ENCODE assay signal across 1 cellular context in genomic region chr3:14124615-14125192, GRCh38.
TF ChIP-seq lines count a peak whose summit lies in the region.

Gene CHCHD4, minus strand, starts transcription at chr3:14124870. Its CDS starts 194 bp downstream, at chr3:14124676.
Gene TMEM43, plus strand, starts transcription at chr3:14125052. Its CDS starts 142 bp downstream, at chr3:14125194.

TF ChIP-seq in HEK293, 187 proteins besides CTCF, POLR2A, EP300 and RAD21 (continued from another document):
- TF ChIP-seq, protein P1, sequence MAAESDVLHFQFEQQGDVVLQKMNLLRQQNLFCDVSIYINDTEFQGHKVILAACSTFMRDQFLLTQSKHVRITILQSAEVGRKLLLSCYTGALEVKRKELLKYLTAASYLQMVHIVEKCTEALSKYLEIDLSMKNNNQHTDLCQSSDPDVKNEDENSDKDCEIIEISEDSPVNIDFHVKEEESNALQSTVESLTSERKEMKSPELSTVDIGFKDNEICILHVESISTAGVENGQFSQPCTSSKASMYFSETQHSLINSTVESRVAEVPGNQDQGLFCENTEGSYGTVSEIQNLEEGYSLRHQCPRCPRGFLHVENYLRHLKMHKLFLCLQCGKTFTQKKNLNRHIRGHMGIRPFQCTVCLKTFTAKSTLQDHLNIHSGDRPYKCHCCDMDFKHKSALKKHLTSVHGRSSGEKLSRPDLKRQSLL (tag by site-specific recombination; IDR thresholded peaks at IDR 0.05) = 0 out of 2 replicates have a peak, but pooled peaks have one; percentile 28
- TF ChIP-seq ZNF626 (tag by site-specific recombination; IDR thresholded peaks at IDR 0.05) = no peak
- TF ChIP-seq ZNF280C (tag by site-specific recombination; IDR thresholded peaks at IDR 0.05) = no peak
- no peak for TF ChIP-seq ZNF239 (tag by site-specific recombination; IDR thresholded peaks at IDR 0.05)
- TF ChIP-seq KLF9 (tag by site-specific recombination; IDR thresholded peaks at IDR 0.05; ENCODE audit: low read depth) = peak; percentile 67
- TF ChIP-seq ZNF121 (tag by site-specific recombination; IDR thresholded peaks at IDR 0.05) = no peak
- TF ChIP-seq MYNN (tag by site-specific recombination; IDR thresholded peaks at IDR 0.05; ENCODE audit: borderline replicate concordance) = no peak
- no peak for TF ChIP-seq GLI4 (tag by site-specific recombination; IDR thresholded peaks at IDR 0.05)
- no peak for TF ChIP-seq ZNF138 (tag by site-specific recombination; IDR thresholded peaks at IDR 0.05; ENCODE audit: borderline replicate concordance)
- TF ChIP-seq, protein P2, sequence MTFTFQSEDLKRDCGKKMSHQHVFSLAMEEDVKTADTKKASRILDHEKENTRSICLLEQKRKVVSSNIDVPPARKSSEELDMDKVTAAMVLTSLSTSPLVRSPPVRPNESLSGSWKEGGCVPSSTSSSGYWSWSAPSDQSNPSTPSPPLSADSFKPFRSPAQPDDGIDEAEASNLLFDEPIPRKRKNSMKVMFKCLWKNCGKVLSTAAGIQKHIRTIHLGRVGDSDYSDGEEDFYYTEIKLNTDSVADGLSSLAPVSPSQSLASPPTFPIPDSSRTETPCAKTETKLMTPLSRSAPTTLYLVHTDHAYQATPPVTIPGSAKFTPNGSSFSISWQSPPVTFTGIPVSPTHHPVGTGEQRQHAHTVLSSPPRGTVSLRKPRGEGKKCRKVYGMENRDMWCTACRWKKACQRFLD (tag by site-specific recombination; IDR thresholded peaks at IDR 0.05) = no peak
- TF ChIP-seq, protein P3, sequence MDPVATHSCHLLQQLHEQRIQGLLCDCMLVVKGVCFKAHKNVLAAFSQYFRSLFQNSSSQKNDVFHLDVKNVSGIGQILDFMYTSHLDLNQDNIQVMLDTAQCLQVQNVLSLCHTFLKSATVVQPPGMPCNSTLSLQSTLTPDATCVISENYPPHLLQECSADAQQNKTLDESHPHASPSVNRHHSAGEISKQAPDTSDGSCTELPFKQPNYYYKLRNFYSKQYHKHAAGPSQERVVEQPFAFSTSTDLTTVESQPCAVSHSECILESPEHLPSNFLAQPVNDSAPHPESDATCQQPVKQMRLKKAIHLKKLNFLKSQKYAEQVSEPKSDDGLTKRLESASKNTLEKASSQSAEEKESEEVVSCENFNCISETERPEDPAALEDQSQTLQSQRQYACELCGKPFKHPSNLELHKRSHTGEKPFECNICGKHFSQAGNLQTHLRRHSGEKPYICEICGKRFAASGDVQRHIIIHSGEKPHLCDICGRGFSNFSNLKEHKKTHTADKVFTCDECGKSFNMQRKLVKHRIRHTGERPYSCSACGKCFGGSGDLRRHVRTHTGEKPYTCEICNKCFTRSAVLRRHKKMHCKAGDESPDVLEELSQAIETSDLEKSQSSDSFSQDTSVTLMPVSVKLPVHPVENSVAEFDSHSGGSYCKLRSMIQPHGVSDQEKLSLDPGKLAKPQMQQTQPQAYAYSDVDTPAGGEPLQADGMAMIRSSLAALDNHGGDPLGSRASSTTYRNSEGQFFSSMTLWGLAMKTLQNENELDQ (tag by site-specific recombination; IDR thresholded peaks at IDR 0.05; ENCODE audit: low read depth) = no peak
- TF ChIP-seq SALL2 (tag by site-specific recombination; IDR thresholded peaks at IDR 0.05; ENCODE audit: borderline replicate concordance) = no peak
- TF ChIP-seq ZNF10 (tag by site-specific recombination; IDR thresholded peaks at IDR 0.05) = peak; percentile 27; the same call in 1 of the 2 replicates
- TF ChIP-seq, protein P4, sequence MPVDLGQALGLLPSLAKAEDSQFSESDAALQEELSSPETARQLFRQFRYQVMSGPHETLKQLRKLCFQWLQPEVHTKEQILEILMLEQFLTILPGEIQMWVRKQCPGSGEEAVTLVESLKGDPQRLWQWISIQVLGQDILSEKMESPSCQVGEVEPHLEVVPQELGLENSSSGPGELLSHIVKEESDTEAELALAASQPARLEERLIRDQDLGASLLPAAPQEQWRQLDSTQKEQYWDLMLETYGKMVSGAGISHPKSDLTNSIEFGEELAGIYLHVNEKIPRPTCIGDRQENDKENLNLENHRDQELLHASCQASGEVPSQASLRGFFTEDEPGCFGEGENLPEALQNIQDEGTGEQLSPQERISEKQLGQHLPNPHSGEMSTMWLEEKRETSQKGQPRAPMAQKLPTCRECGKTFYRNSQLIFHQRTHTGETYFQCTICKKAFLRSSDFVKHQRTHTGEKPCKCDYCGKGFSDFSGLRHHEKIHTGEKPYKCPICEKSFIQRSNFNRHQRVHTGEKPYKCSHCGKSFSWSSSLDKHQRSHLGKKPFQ (tag by site-specific recombination; IDR thresholded peaks at IDR 0.05) = no peak
- TF ChIP-seq ZBTB26 (tag by site-specific recombination; optimal IDR thresholded peaks at IDR 0.05) = peak; percentile 84
- TF ChIP-seq SCRT2 (tag by site-specific recombination; IDR thresholded peaks at IDR 0.05) = no peak
- TF ChIP-seq, protein P5, sequence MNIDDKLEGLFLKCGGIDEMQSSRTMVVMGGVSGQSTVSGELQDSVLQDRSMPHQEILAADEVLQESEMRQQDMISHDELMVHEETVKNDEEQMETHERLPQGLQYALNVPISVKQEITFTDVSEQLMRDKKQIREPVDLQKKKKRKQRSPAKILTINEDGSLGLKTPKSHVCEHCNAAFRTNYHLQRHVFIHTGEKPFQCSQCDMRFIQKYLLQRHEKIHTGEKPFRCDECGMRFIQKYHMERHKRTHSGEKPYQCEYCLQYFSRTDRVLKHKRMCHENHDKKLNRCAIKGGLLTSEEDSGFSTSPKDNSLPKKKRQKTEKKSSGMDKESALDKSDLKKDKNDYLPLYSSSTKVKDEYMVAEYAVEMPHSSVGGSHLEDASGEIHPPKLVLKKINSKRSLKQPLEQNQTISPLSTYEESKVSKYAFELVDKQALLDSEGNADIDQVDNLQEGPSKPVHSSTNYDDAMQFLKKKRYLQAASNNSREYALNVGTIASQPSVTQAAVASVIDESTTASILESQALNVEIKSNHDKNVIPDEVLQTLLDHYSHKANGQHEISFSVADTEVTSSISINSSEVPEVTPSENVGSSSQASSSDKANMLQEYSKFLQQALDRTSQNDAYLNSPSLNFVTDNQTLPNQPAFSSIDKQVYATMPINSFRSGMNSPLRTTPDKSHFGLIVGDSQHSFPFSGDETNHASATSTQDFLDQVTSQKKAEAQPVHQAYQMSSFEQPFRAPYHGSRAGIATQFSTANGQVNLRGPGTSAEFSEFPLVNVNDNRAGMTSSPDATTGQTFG (tag by site-specific recombination; IDR thresholded peaks at IDR 0.05; ENCODE audit: borderline replicate concordance) = no peak
- TF ChIP-seq ZNF549 (tag by site-specific recombination; IDR thresholded peaks at IDR 0.05) = peak; percentile 44; the same call in 1 of the 2 replicates
- TF ChIP-seq ZNF416 (tag by site-specific recombination; IDR thresholded peaks at IDR 0.05) = no peak
- TF ChIP-seq ZNF501 (tag by site-specific recombination; IDR thresholded peaks at IDR 0.05) = no peak
- TF ChIP-seq SP7 (tag by site-specific recombination; IDR thresholded peaks at IDR 0.05) = no peak
- no peak for TF ChIP-seq ZFP41 (tag by site-specific recombination; IDR thresholded peaks at IDR 0.05; ENCODE audit: borderline replicate concordance)
- peak; percentile 50; the same call in 1 of the 2 replicates for TF ChIP-seq ZFP69B (tag by site-specific recombination; IDR thresholded peaks at IDR 0.05)
- TF ChIP-seq ZNF610 (tag by site-specific recombination; IDR thresholded peaks at IDR 0.05; ENCODE audit: borderline replicate concordance) = no peak
- no peak for TF ChIP-seq ZNF202 (tag by site-specific recombination; IDR thresholded peaks at IDR 0.05; ENCODE audit: borderline replicate concordance)
- no peak for TF ChIP-seq ZNF404 (tag by site-specific recombination; IDR thresholded peaks at IDR 0.05)
- peak; percentile 41; the same call in 1 of the 2 replicates for TF ChIP-seq ZIC2 (tag by site-specific recombination; IDR thresholded peaks at IDR 0.05)
- TF ChIP-seq ZBTB8A (tag by site-specific recombination; IDR thresholded peaks at IDR 0.05) = peak; percentile 90
- no peak for TF ChIP-seq SETDB1 (IDR thresholded peaks at IDR 0.05; ENCODE audit: insufficient read length, low read length)
- no peak for TF ChIP-seq ZNF19 (tag by site-specific recombination; IDR thresholded peaks at IDR 0.05; ENCODE audit: low read depth)
- no peak for TF ChIP-seq ZNF366 (tag by site-specific recombination; conservative IDR thresholded peaks at IDR 0.05)
- TF ChIP-seq SP3 (tag by site-specific recombination; IDR thresholded peaks at IDR 0.05) = peak; percentile 87
- TF ChIP-seq, protein P6, sequence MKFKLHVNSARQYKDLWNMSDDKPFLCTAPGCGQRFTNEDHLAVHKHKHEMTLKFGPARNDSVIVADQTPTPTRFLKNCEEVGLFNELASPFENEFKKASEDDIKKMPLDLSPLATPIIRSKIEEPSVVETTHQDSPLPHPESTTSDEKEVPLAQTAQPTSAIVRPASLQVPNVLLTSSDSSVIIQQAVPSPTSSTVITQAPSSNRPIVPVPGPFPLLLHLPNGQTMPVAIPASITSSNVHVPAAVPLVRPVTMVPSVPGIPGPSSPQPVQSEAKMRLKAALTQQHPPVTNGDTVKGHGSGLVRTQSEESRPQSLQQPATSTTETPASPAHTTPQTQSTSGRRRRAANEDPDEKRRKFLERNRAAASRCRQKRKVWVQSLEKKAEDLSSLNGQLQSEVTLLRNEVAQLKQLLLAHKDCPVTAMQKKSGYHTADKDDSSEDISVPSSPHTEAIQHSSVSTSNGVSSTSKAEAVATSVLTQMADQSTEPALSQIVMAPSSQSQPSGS (tag by site-specific recombination; IDR thresholded peaks at IDR 0.05; ENCODE audit: low read depth) = no peak
- no peak for TF ChIP-seq ZNF280D (tag by site-specific recombination; IDR thresholded peaks at IDR 0.05)
- TF ChIP-seq PBX3 (CRISPR knock-in tag; IDR thresholded peaks at IDR 0.05) = no peak
